Comparison of ENCODE assay signal across 16 cellular contexts in the genomic region with DNA sequence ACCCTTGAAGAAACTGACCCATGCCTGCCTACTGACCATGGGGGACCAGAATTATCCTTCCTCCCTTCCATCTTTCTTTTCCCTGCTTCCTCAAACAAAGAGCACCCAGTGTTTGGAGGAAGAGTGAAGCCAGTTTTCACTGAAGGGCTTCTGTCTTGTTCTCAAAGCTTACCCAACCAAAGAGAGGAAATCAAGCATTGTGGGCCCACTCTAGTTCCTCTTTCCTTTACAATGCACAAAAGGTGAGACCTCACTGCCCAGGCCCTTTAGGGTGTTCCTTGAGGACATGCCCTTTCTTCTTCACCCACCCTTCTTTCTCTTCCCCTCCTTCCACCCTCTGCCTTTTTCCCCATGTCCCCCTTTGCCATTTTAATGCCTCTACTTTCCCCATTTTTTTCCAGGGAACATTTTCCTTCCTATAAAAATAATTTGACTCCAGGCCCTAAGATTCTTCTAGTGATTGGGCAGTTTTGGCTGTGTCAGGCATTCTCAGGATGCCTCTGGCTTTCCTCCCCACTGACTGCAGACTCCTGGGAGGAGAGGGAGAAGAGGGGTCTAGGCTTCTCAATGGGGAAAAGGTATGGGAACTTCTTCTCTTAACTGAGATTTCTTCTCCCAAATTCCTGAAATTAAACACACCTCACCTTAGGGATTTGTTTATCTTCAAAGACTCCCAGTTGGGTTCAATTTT.
A peak's percentile ranks its signal among the peaks of the same experiment; 100 is the strongest.
DNase-seq lines count a peak whose midpoint lies in the region; ATAC-seq and TF ChIP-seq lines count a peak whose summit lies in the region.
"Had no signal": no experiment of that assay in that cellular context is flagged by ENCODE, and none has a peak within 500 bp of the region (broad histone marks: within the 10 kb centered on the region; RNA-seq: fewer than 3 reads in every experiment).

No MANE protein-coding gene starts in this region.

- no peak for TF ChIP-seq EP300 in sigmoid colon (IDR thresholded peaks at IDR 0.05)

- DNase-seq in GF-D8 (lab: John Stamatoyannopoulos, UW) = peak; percentile 33
- DNase-seq in KG1 (lab: John Stamatoyannopoulos, UW) = peak; percentile 13
- DNase-seq in astrocyte of the hippocampus (ENCODE audit: low read depth, low spot score) = peak; percentile 73
- no peak for DNase-seq in sigmoid colon
- no peak for DNase-seq in central memory CD4-positive, alpha-beta T cell
- no peak for DNase-seq in hypothalamus (lab: John Stamatoyannopoulos, UW)
- DNase-seq: activated T-cell treated with anti-CD3 and anti-CD28 coated beads, Interleukin-2, amount 50 U/mL, for 48 hours; amygdala; left ventricle myocardium inferior; NCI-H1048; NCI-H226; PC-9; stimulated activated naive CD4-positive, alpha-beta T cell treated with Interleukin-2 at 50 U/mL for 16 hours had no signal

- peak overlapping the region; percentile 3 to 62 (median 28) for H3K27ac ChIP-seq in sigmoid colon
- H3K27ac ChIP-seq: left ventricle myocardium inferior, neural progenitor cell, PC-9 had no signal

- ATAC-seq in HG02763 (IDR thresholded peaks at IDR 0.05; ENCODE audit: unreplicated experiment) (no peak), GM19395 (IDR thresholded peaks at IDR 0.05; ENCODE audit: unreplicated experiment) (no peak)

- intact Hi-C loops in sigmoid colon (cut with DNase I) = no loop called here

- H3K9me3 ChIP-seq in sigmoid colon = no peaks in the 10 kb centered on the region
- H3K9me3 ChIP-seq: left ventricle myocardium inferior had no signal

- TF ChIP-seq CTCF in sigmoid colon (IDR thresholded peaks at IDR 0.05) = no peak

- H3K36me3 ChIP-seq in sigmoid colon = no peaks in the 10 kb centered on the region
- H3K36me3 ChIP-seq: left ventricle myocardium inferior, neural progenitor cell had no signal

- H3K27me3 ChIP-seq in sigmoid colon = no peaks in the 10 kb centered on the region
- H3K27me3 ChIP-seq: neural progenitor cell had no signal

- peaks cover 0 to 75% (median 54%) of the 10 kb centered on the region in 4 donors for H3K4me1 ChIP-seq in sigmoid colon
- H3K4me1 ChIP-seq: neural progenitor cell had no signal

- no peak overlapping the region for H3K4me3 ChIP-seq in sigmoid colon
- H3K4me3 ChIP-seq: left ventricle myocardium inferior, neural progenitor cell, PC-9 had no signal

- no peak for TF ChIP-seq POLR2A in sigmoid colon (IDR thresholded peaks at IDR 0.05)

Comparison
In these comparisons a context has a peak if more than half of its experiments do, and no peak if none do; other contexts are left out.
1. DNase-seq: peak in GF-D8 (single experiment), KG1 (single experiment) and astrocyte of the hippocampus (single experiment); none in sigmoid colon (single experiment), central memory CD4-positive, alpha-beta T cell (single experiment) and hypothalamus (0 of 51).